In genomic region chr2:141528990-141529389, GRCh38 we compare ENCODE assay signal across 20 cellular contexts.
A peak's percentile ranks its signal among the peaks of the same experiment; 100 is the strongest.
DNase-seq lines count a peak whose midpoint lies in the region; ATAC-seq and TF ChIP-seq lines count a peak whose summit lies in the region.
"Had no signal": no experiment of that assay in that cellular context is flagged by ENCODE, and none has a peak within 500 bp of the region (broad histone marks: within the 10 kb centered on the region; RNA-seq: fewer than 3 reads in every experiment).

No MANE protein-coding gene starts in this region.

- ATAC-seq in GM19395 (IDR thresholded peaks at IDR 0.05; ENCODE audit: unreplicated experiment) (peak; percentile 87), HG02884 (IDR thresholded peaks at IDR 0.05; ENCODE audit: unreplicated experiment) (peak; percentile 84), HG03558 (IDR thresholded peaks at IDR 0.05; ENCODE audit: extremely low read depth, unreplicated experiment) (peak; percentile 61)
- no peak for ATAC-seq in stimulated activated naive CD8-positive, alpha-beta T cell treated with anti-CD3 and anti-CD28 coated beads, Interleukin-15, Interleukin-2, amounts not matched to agents 100 U/mL and 50 U/mL, for 24 hours
- no peak for ATAC-seq in effector memory CD8-positive, alpha-beta T cell (replicated peaks)
- ATAC-seq: A549; activated CD8-positive, alpha-beta memory T cell treated with anti-CD3 and anti-CD28 coated beads, Interleukin-2, amount 10 ng/mL, durations not matched to agents 7 days and 5 days; psoas muscle had no signal

- H3K27ac Mint-ChIP-seq in activated T-helper 2 cell treated with anti-CD3 and anti-CD28 coated beads, Interferon-gamma antibody, Interleukin-2, Interleukin-4, amounts not matched to agents 10 μg/mL and 5 μg/mL and 100 μg/mL, durations not matched to agents 14 hours and 24 hours and 36 hours = no peak overlapping the region
- no peak overlapping the region for H3K27ac Mint-ChIP-seq in effector memory CD8-positive, alpha-beta T cell
- H3K27ac Mint-ChIP-seq: activated CD8-positive, alpha-beta memory T cell treated with anti-CD3 and anti-CD28 coated beads, Interleukin-2, amount 10 ng/mL, durations not matched to agents 7 days and 5 days; CD8-positive, alpha-beta memory T cell; memory B cell; T-helper 1 cell treated with Interleukin-12 subunit alpha and Interleukin-12 subunit beta and Interleukin-4 antibody, amounts not matched to agents 30 μg/mL and 1 μg/mL, for 36 hours had no signal

- peaks cover 3% of the 10 kb centered on the region for H3K9me3 Mint-ChIP-seq in activated T-helper 2 cell treated with anti-CD3 and anti-CD28 coated beads, Interferon-gamma antibody, Interleukin-2, Interleukin-4, amounts not matched to agents 10 μg/mL and 5 μg/mL and 100 μg/mL, durations not matched to agents 14 hours and 24 hours and 36 hours
- peaks cover 4 to 7% of the 10 kb centered on the region in 2 donors for H3K9me3 Mint-ChIP-seq in effector memory CD8-positive, alpha-beta T cell
- H3K9me3 Mint-ChIP-seq: nephron; T-helper 1 cell treated with Interleukin-12 subunit alpha and Interleukin-12 subunit beta and Interleukin-4 antibody, amounts not matched to agents 30 μg/mL and 1 μg/mL, for 36 hours had no signal

- H3K36me3 ChIP-seq in GM06990 (ENCODE audit: control insufficient read depth, insufficient read depth, low read length) = no peaks in the 10 kb centered on the region
- H3K36me3 ChIP-seq: colonic mucosa had no signal

- DNase-seq in GM06990 (ENCODE audit: extremely low read depth, insufficient read length) = peak; percentile 17
- DNase-seq in stimulated activated naive CD8-positive, alpha-beta T cell treated with anti-CD3 and anti-CD28 coated beads, Interleukin-15, Interleukin-2, amounts not matched to agents 100 U/mL and 50 U/mL, for 24 hours = no peak
- no peak for DNase-seq in NCI-H1417 treated with DMSO at 0.1 percent for 48 hours (lab: John Stamatoyannopoulos, UW)
- DNase-seq in activated T-helper 2 cell treated with anti-CD3 and anti-CD28 coated beads, Interferon-gamma antibody, Interleukin-2, Interleukin-4, amounts not matched to agents 10 μg/mL and 5 μg/mL and 100 μg/mL, durations not matched to agents 14 hours and 24 hours and 36 hours (ENCODE audit: low spot score) = no peak
- DNase-seq in effector memory CD8-positive, alpha-beta T cell = no peak
- DNase-seq: activated CD4-positive, CD25-positive, alpha-beta regulatory T cell; activated CD8-positive, alpha-beta memory T cell treated with anti-CD3 and anti-CD28 coated beads, Interleukin-2, amount 10 ng/mL, durations not matched to agents 7 days and 5 days; activated naive CD4-positive, alpha-beta T cell treated with Interleukin-2 at 50 U/mL for 16 hours; CD8-positive, alpha-beta memory T cell; colonic mucosa; erythroblast; psoas muscle; stimulated activated CD4-positive, alpha-beta T cell treated with anti-CD3 and anti-CD28 coated beads, Interleukin-12 subunit alpha, Interleukin-12 subunit beta, amount 100 ng/mL, for 4 hours had no signal

- H3K4me3 ChIP-seq in GM06990 (replicated peaks; ENCODE audit: low read depth, low read length) = no peak overlapping the region
- H3K4me3 ChIP-seq: A549, colonic mucosa, psoas muscle had no signal

- intact Hi-C loops in activated T-helper 2 cell treated with anti-CD3 and anti-CD28 coated beads, Interferon-gamma antibody, Interleukin-2, Interleukin-4, amounts not matched to agents 10 μg/mL and 5 μg/mL and 100 μg/mL, durations not matched to agents 14 hours and 24 hours and 36 hours (cut with micrococcal nuclease) = no loop called here

- no peaks in the 10 kb centered on the region for H3K27me3 ChIP-seq in GM06990 (replicated peaks; ENCODE audit: control insufficient read depth, insufficient read depth, low read length)
- H3K27me3 ChIP-seq: colonic mucosa had no signal

- TF ChIP-seq CTCF in GM06990 (IDR thresholded peaks at IDR 0.05; ENCODE audit: insufficient read depth, low read length, poor library complexity, severe bottlenecking) = no peak

- no peaks in the 10 kb centered on the region for H3K27me3 Mint-ChIP-seq in activated T-helper 2 cell treated with anti-CD3 and anti-CD28 coated beads, Interferon-gamma antibody, Interleukin-2, Interleukin-4, amounts not matched to agents 10 μg/mL and 5 μg/mL and 100 μg/mL, durations not matched to agents 14 hours and 24 hours and 36 hours (ENCODE audit: low read depth)
- no peaks in the 10 kb centered on the region for H3K27me3 Mint-ChIP-seq in effector memory CD8-positive, alpha-beta T cell
- H3K27me3 Mint-ChIP-seq: activated CD8-positive, alpha-beta memory T cell treated with anti-CD3 and anti-CD28 coated beads, Interleukin-2, amount 10 ng/mL, durations not matched to agents 7 days and 5 days; CD8-positive, alpha-beta memory T cell; memory B cell had no signal

- H3K4me3 Mint-ChIP-seq in activated T-helper 2 cell treated with anti-CD3 and anti-CD28 coated beads, Interferon-gamma antibody, Interleukin-2, Interleukin-4, amounts not matched to agents 10 μg/mL and 5 μg/mL and 100 μg/mL, durations not matched to agents 14 hours and 24 hours and 36 hours (ENCODE audit: low read depth) = no peak overlapping the region
- H3K4me3 Mint-ChIP-seq in effector memory CD8-positive, alpha-beta T cell = no peak overlapping the region
- H3K4me3 Mint-ChIP-seq: activated CD8-positive, alpha-beta memory T cell treated with anti-CD3 and anti-CD28 coated beads, Interleukin-2, amount 10 ng/mL, durations not matched to agents 7 days and 5 days; CD8-positive, alpha-beta memory T cell; memory B cell; nephron; T-helper 1 cell treated with Interleukin-12 subunit alpha and Interleukin-12 subunit beta and Interleukin-4 antibody, amounts not matched to agents 30 μg/mL and 1 μg/mL, for 36 hours had no signal

- no peaks in the 10 kb centered on the region for H3K36me3 Mint-ChIP-seq in activated T-helper 2 cell treated with anti-CD3 and anti-CD28 coated beads, Interferon-gamma antibody, Interleukin-2, Interleukin-4, amounts not matched to agents 10 μg/mL and 5 μg/mL and 100 μg/mL, durations not matched to agents 14 hours and 24 hours and 36 hours (ENCODE audit: low read depth)
- H3K36me3 Mint-ChIP-seq in effector memory CD8-positive, alpha-beta T cell (ENCODE audit: insufficient read depth) = no peaks in the 10 kb centered on the region
- H3K36me3 Mint-ChIP-seq: activated CD8-positive, alpha-beta memory T cell treated with anti-CD3 and anti-CD28 coated beads, Interleukin-2, amount 10 ng/mL, durations not matched to agents 7 days and 5 days; CD8-positive, alpha-beta memory T cell; memory B cell had no signal

- H3K4me1 Mint-ChIP-seq in activated T-helper 2 cell treated with anti-CD3 and anti-CD28 coated beads, Interferon-gamma antibody, Interleukin-2, Interleukin-4, amounts not matched to agents 10 μg/mL and 5 μg/mL and 100 μg/mL, durations not matched to agents 14 hours and 24 hours and 36 hours (ENCODE audit: low read depth) = no peaks in the 10 kb centered on the region
- H3K4me1 Mint-ChIP-seq in effector memory CD8-positive, alpha-beta T cell (ENCODE audit: low read depth in 2 of 2) = peaks cover 0 to 3% of the 10 kb centered on the region in 2 donors
- H3K4me1 Mint-ChIP-seq: activated CD8-positive, alpha-beta memory T cell treated with anti-CD3 and anti-CD28 coated beads, Interleukin-2, amount 10 ng/mL, durations not matched to agents 7 days and 5 days; CD8-positive, alpha-beta memory T cell had no signal

Comparison
In these comparisons a context has a peak if more than half of its experiments do, and no peak if none do; other contexts are left out.
1. ATAC-seq: peak in GM19395 (single experiment), HG02884 (single experiment) and HG03558 (single experiment); none in stimulated activated naive CD8-positive, alpha-beta T cell treated with anti-CD3 and anti-CD28 coated beads, Interleukin-15, Interleukin-2, amounts not matched to agents 100 U/mL and 50 U/mL, for 24 hours (single experiment) and effector memory CD8-positive, alpha-beta T cell (single experiment).